In genomic region chr19:41864374-41864773, GRCh38 we compare ENCODE assay signal across 12 cellular contexts. TPM values are rescaled to one million over a fixed set of nuclear protein-coding genes. Genes with fewer than 3 reads are reported as not detected.
A peak's percentile ranks its signal among the peaks of the same experiment; 100 is the strongest.
DNase-seq lines count a peak whose midpoint lies in the region; ATAC-seq and TF ChIP-seq lines count a peak whose summit lies in the region.
"Had no signal": no experiment of that assay in that cellular context is flagged by ENCODE, and none has a peak within 500 bp of the region (broad histone marks: within the 10 kb centered on the region; RNA-seq: fewer than 3 reads in every experiment).

No MANE protein-coding gene starts in this region.

- H4K20me1 ChIP-seq in PC-9 (ENCODE audit: insufficient read depth): peaks cover 84% of the 10 kb centered on the region

- peak overlapping the region; percentile 71 for H3K27ac Mint-ChIP-seq in activated naive CD4-positive, alpha-beta T cell treated with anti-CD3 and anti-CD28 coated beads, Interleukin-2, amount 10 ng/mL, durations not matched to agents 7 days and 5 days
- H3K27ac Mint-ChIP-seq in effector memory CD8-positive, alpha-beta T cell: peak overlapping the region; percentile 81 to 90

- H3K27me3 Mint-ChIP-seq in activated naive CD4-positive, alpha-beta T cell treated with anti-CD3 and anti-CD28 coated beads, Interleukin-2, amount 10 ng/mL, durations not matched to agents 7 days and 5 days: no peaks in the 10 kb centered on the region
- H3K27me3 Mint-ChIP-seq in effector memory CD8-positive, alpha-beta T cell: no peaks in the 10 kb centered on the region

- H3K4me1 ChIP-seq in PC-9 (replicated peaks; ENCODE audit: insufficient read depth) (peaks cover 67% of the 10 kb centered on the region), thyroid gland (peaks cover 31 to 34% of the 10 kb centered on the region in 2 donors)

- H3K27ac ChIP-seq in PC-9 (peak overlapping the region; percentile 43), thyroid gland (no peak overlapping the region)
- H3K27ac ChIP-seq: upper lobe of left lung had no signal

- intact Hi-C loops in PC-9 (cut with micrococcal nuclease; ENCODE audit: unreplicated experiment): no loop called here
- intact Hi-C loops in thyroid gland (cut with DNase I): loop anchor here (5.0 kb wide), 1 partner anchor 93 kb away; the partner anchor contains the start of gene RABAC1

- peak overlapping the region; percentile 22; the same call in 1 of the 2 replicates for H3K4me2 ChIP-seq in PC-9

- POLR2A ChIA-PET in PC-9 (lab: Charles Lee; ENCODE audit: unreplicated experiment): interaction anchor here (0.6 kb wide), 1 partner anchor 86 kb away, joined by 7 read pairs; no protein-coding TSS in a partner anchor

- H3K9me3 ChIP-seq in PC-9 (ENCODE audit: insufficient read depth, low read depth): no peaks in the 10 kb centered on the region
- H3K9me3 ChIP-seq in thyroid gland: no peaks in the 10 kb centered on the region
- H3K9me3 ChIP-seq: upper lobe of left lung had no signal

- H3K9me3 Mint-ChIP-seq in activated naive CD4-positive, alpha-beta T cell treated with anti-CD3 and anti-CD28 coated beads, Interleukin-2, amount 10 ng/mL, durations not matched to agents 7 days and 5 days: no peaks in the 10 kb centered on the region
- no peaks in the 10 kb centered on the region for H3K9me3 Mint-ChIP-seq in effector memory CD8-positive, alpha-beta T cell

- H3K27me3 ChIP-seq in PC-9 (ENCODE audit: insufficient read depth, low read depth): no peaks in the 10 kb centered on the region
- no peaks in the 10 kb centered on the region for H3K27me3 ChIP-seq in thyroid gland
- H3K27me3 ChIP-seq: upper lobe of left lung had no signal

- H3K9me2 ChIP-seq in PC-9 (ENCODE audit: insufficient read depth): no peaks in the 10 kb centered on the region

- WGBS in thyroid gland, 2 donors: 88 to 98% methylated on average over 5 of the region's 5 CpGs

- CTCF ChIA-PET in activated naive CD4-positive, alpha-beta T cell treated with anti-CD3 and anti-CD28 coated beads, Interleukin-2, amount 10 ng/mL, durations not matched to agents 7 days and 5 days (lab: Charles Lee): interaction anchor here (1.1 to 3.0 kb wide), 4 partner anchors 8 to 87 kb away, joined by 3 to 18 read pairs (median 4); no protein-coding TSS in a partner anchor
- CTCF ChIA-PET in PC-9 (lab: Charles Lee): interaction anchor here (0.7 kb wide), 1 partner anchor 19 kb away, joined by 7 read pairs; no protein-coding TSS in a partner anchor

- ATAC-seq in effector memory CD8-positive, alpha-beta T cell (replicated peaks): no peak
- no peak for ATAC-seq in stimulated activated naive CD8-positive, alpha-beta T cell treated with anti-CD3 and anti-CD28 coated beads, Interleukin-15, Interleukin-2, amounts not matched to agents 100 U/mL and 50 U/mL, for 24 hours

- no peak overlapping the region for H2AFZ ChIP-seq in PC-9

- H3K36me3 Mint-ChIP-seq in activated naive CD4-positive, alpha-beta T cell treated with anti-CD3 and anti-CD28 coated beads, Interleukin-2, amount 10 ng/mL, durations not matched to agents 7 days and 5 days: peaks cover 63% of the 10 kb centered on the region
- peaks cover 84% of the 10 kb centered on the region for H3K36me3 Mint-ChIP-seq in effector memory CD8-positive, alpha-beta T cell (ENCODE audit: insufficient read depth)

- H3F3A ChIP-seq in PC-9 (ENCODE audit: insufficient read depth, low read depth): peaks cover 83% of the 10 kb centered on the region

- peaks cover 85% of the 10 kb centered on the region for H3K79me2 ChIP-seq in PC-9 (ENCODE audit: low read depth)

- DNase-seq in activated naive CD4-positive, alpha-beta T cell treated with anti-CD3 and anti-CD28 coated beads, Interleukin-2, amount 10 ng/mL, durations not matched to agents 7 days and 5 days: no peak
- DNase-seq in activated naive CD4-positive, alpha-beta T cell treated with anti-CD3 and anti-CD28 coated beads, Interleukin-2, amount 50 U/mL, for 16 hours: no peak
- DNase-seq in PC-9: no peak
- DNase-seq in effector memory CD8-positive, alpha-beta T cell: no peak
- DNase-seq in stimulated activated naive CD8-positive, alpha-beta T cell treated with anti-CD3 and anti-CD28 coated beads, Interleukin-15, Interleukin-2, amounts not matched to agents 100 U/mL and 50 U/mL, for 24 hours: peak; percentile 5
- DNase-seq in thyroid gland: no peak
- no peak for DNase-seq in NCI-H226
- DNase-seq in HuH-7.5 (ENCODE audit: low spot score): no peak
- DNase-seq: AML-193, KG1, NCI-H510A treated with DMSO at 0.1 percent for 48 hours, upper lobe of left lung had no signal

- H3K4me3 Mint-ChIP-seq in activated naive CD4-positive, alpha-beta T cell treated with anti-CD3 and anti-CD28 coated beads, Interleukin-2, amount 10 ng/mL, durations not matched to agents 7 days and 5 days: no peak overlapping the region
- H3K4me3 Mint-ChIP-seq in effector memory CD8-positive, alpha-beta T cell: peak overlapping the region in 1 of 2 donors; percentile 53

- H3K4me3 ChIP-seq in PC-9 (no peak overlapping the region), thyroid gland (replicated peaks in 1 of 3) (no peak overlapping the region)
- H3K4me3 ChIP-seq: upper lobe of left lung had no signal

- H3K36me3 ChIP-seq in PC-9 (ENCODE audit: low read depth) (peaks cover 75% of the 10 kb centered on the region), thyroid gland (peaks cover 38 to 55% of the 10 kb centered on the region in 2 donors)

- peaks cover 73% of the 10 kb centered on the region for H3K4me1 Mint-ChIP-seq in activated naive CD4-positive, alpha-beta T cell treated with anti-CD3 and anti-CD28 coated beads, Interleukin-2, amount 10 ng/mL, durations not matched to agents 7 days and 5 days
- H3K4me1 Mint-ChIP-seq in effector memory CD8-positive, alpha-beta T cell (ENCODE audit: low read depth in 2 of 2): peaks cover 54 to 55% of the 10 kb centered on the region in 2 donors

- TF ChIP-seq POLR2A in thyroid gland (IDR thresholded peaks at IDR 0.05): no peak

- no peak for TF ChIP-seq CTCF in PC-9 (conservative IDR thresholded peaks at IDR 0.05)
- TF ChIP-seq CTCF in thyroid gland (IDR thresholded peaks at IDR 0.05): no peak

- no TSS peak for BruUV-seq in PC-9 (replicated peaks; lab: Mats Ljungman, UMichigan)

RNA-seq across cellular contexts. Expression of gene RPS19, which starts 4.3 kb away (rescaled TPM):
- total RNA-seq in PC-9 (2021) (2,593 and 3,356 TPM in 2 replicates), thyroid gland (1,000 to 10,000 TPM in 1 of 4 donors, 100 to 1,000 TPM in 3; 351 to 1,305 (median 623) TPM)

RNA-seq across cellular contexts. Expression of gene CD79A, which starts 12.7 kb away (rescaled TPM):
- total RNA-seq in PC-9 (2021) (0.33 and 0.59 TPM in 2 replicates), thyroid gland (1 to 10 TPM in 1 of 4 donors, under 1 TPM in 1, not detected in 2; 0.22 to 1.5 TPM)

RNA-seq across cellular contexts. Expression of gene ARHGEF1, which starts 18.6 kb away (rescaled TPM):
- total RNA-seq in PC-9 (2021) (101 and 109 TPM in 2 replicates), thyroid gland (10 to 100 TPM; 34.5 to 52.6 (median 42.9) TPM)

RNA-seq across cellular contexts. Expression of gene DMRTC2, which starts 19.5 kb away (rescaled TPM):
- total RNA-seq in PC-9 (2021) (not detected in 2 replicates), thyroid gland (under 1 TPM in 1 of 4 donors, not detected in 3; 0.13 TPM)
- total RNA-seq: upper lobe of left lung had no signal

RNA-seq across cellular contexts. Expression of gene LYPD4, which starts 19.9 kb away (rescaled TPM):
- total RNA-seq in PC-9 (2021) (not detected in 2 replicates), thyroid gland (not detected)
- total RNA-seq: upper lobe of left lung had no signal
